ENCODE assay signal across 24 cellular contexts in the genomic region with DNA sequence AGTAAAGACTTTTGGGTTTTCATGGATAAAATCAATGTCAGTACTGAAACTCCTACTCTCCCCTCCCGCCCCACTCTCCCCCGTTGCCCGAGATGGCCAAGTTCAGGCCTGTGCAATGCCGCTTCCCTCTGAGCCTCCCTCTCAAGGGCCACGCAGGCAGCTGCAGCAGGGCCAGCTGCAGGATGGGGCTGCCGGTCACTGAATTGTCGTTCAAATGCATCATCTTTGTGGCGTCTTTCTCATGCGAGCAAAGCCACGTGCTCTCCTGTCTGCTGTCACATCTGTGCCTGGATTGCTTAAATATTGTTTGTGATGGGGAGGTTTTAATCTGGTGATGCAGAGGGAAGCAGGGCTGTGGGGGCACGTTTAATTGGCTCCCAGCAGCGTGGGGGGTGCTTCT. TPM values are rescaled to one million over a fixed set of nuclear protein-coding genes. Genes with fewer than 3 reads are reported as not detected.
DNase-seq lines count a peak whose midpoint lies in the region; ATAC-seq and TF ChIP-seq lines count a peak whose summit lies in the region.
"Had no signal": no experiment of that assay in that cellular context is flagged by ENCODE, and none has a peak within 500 bp of the region (broad histone marks: within the 10 kb centered on the region; RNA-seq: fewer than 3 reads in every experiment).

No MANE protein-coding gene starts in this region.

- peak overlapping the region; percentile 34 for H3K18ac ChIP-seq in neuronal stem cell (ENCODE audit: low read length)

- H3K4me3 ChIP-seq in cardiac muscle cell, result no peak overlapping the region
- no peak overlapping the region for H3K4me3 ChIP-seq in left ventricle myocardium inferior
- no peak overlapping the region for H3K4me3 ChIP-seq in dorsolateral prefrontal cortex
- no peak overlapping the region for H3K4me3 ChIP-seq in neuronal stem cell (ENCODE audit: low read length in 2 of 2)
- H3K4me3 ChIP-seq in gastrocnemius medialis, result no peak overlapping the region
- no peak overlapping the region for H3K4me3 ChIP-seq in effector memory CD4-positive, alpha-beta T cell (ENCODE audit: insufficient read depth, low read depth, low read length, poor library complexity, severe bottlenecking)
- H3K4me3 ChIP-seq: heart left ventricle, ovary, stomach had no signal

- no peak overlapping the region for H2AFZ ChIP-seq in neuronal stem cell (ENCODE audit: low read length)

- no peak overlapping the region for H3K4ac ChIP-seq in neuronal stem cell (ENCODE audit: low read length)

- ATAC-seq in gastrocnemius medialis, result no peak
- ATAC-seq: heart left ventricle had no signal

- H3K79me1 ChIP-seq in neuronal stem cell (ENCODE audit: low read depth, low read length), result no peaks in the 10 kb centered on the region

- H3K23ac ChIP-seq in neuronal stem cell (ENCODE audit: low read depth, low read length, poor library complexity), result no peak overlapping the region

- H4K8ac ChIP-seq in neuronal stem cell (ENCODE audit: low read depth, low read length), result no peak overlapping the region

- no peaks in the 10 kb centered on the region for H3K9me3 ChIP-seq in cardiac muscle cell (ENCODE audit: low read depth)
- H3K9me3 ChIP-seq in left ventricle myocardium inferior (replicated peaks), result no peaks in the 10 kb centered on the region
- H3K9me3 ChIP-seq in neuronal stem cell (replicated peaks in 1 of 2; ENCODE audit: control insufficient read depth in 2 of 2, insufficient read depth in 1 of 2, low read depth in 1 of 2, low read length in 2 of 2), result no peaks in the 10 kb centered on the region
- no peaks in the 10 kb centered on the region for H3K9me3 ChIP-seq in gastrocnemius medialis
- H3K9me3 ChIP-seq in effector memory CD4-positive, alpha-beta T cell (ENCODE audit: control insufficient read depth, low read length), result no peaks in the 10 kb centered on the region
- H3K9me3 ChIP-seq: heart left ventricle, ovary, stomach had no signal

- intact Hi-C loops in left ventricle myocardium inferior (cut with micrococcal nuclease), result no loop called here
- intact Hi-C loops in dorsolateral prefrontal cortex (cut with DNase I), result no loop called here
- intact Hi-C loops in gastrocnemius medialis (cut with DNase I; ENCODE audit: low total_unique reads), result no loop called here

- no peak overlapping the region for H3K9ac ChIP-seq in neuronal stem cell (ENCODE audit: low read depth, low read length, poor library complexity)

- TF ChIP-seq CTCF in cardiac muscle cell (IDR thresholded peaks at IDR 0.05; ENCODE audit: low read depth, low read length), result no peak
- TF ChIP-seq CTCF in left ventricle myocardium inferior (IDR thresholded peaks at IDR 0.05; ENCODE audit: borderline replicate concordance), result no peak
- peak in 1 of 56 donors; percentile 10 for TF ChIP-seq CTCF in dorsolateral prefrontal cortex (IDR thresholded peaks at IDR 0.05 in 54 of 56, conservative IDR thresholded peaks at IDR 0.05 in 2 of 56; ENCODE audit: low read depth in 1 of 56, partially characterized antibody in 56 of 56)
- TF ChIP-seq CTCF in gastrocnemius medialis (IDR thresholded peaks at IDR 0.05 in 4 of 5, conservative IDR thresholded peaks at IDR 0.05 in 1 of 5), result no peak

- H4K91ac ChIP-seq in neuronal stem cell (ENCODE audit: low read depth, low read length, poor library complexity), result no peak overlapping the region

- no peak overlapping the region for H2BK15ac ChIP-seq in neuronal stem cell (ENCODE audit: low read length)

- H2BK12ac ChIP-seq in neuronal stem cell (ENCODE audit: low read length), result no peak overlapping the region

- no peak for TF ChIP-seq POLR2A in gastrocnemius medialis (IDR thresholded peaks at IDR 0.05)

- no peak overlapping the region for H2BK5ac ChIP-seq in neuronal stem cell (ENCODE audit: low read length)

- no peak overlapping the region for H3K14ac ChIP-seq in neuronal stem cell (ENCODE audit: low read length)

- no peaks in the 10 kb centered on the region for H3K36me3 ChIP-seq in cardiac muscle cell
- H3K36me3 ChIP-seq in left ventricle myocardium inferior, result no peaks in the 10 kb centered on the region
- H3K36me3 ChIP-seq in neuronal stem cell (replicated peaks in 1 of 2; ENCODE audit: control insufficient read depth in 2 of 2, insufficient read depth in 2 of 2, low read length in 2 of 2), result no peaks in the 10 kb centered on the region
- H3K36me3 ChIP-seq in gastrocnemius medialis, result no peaks in the 10 kb centered on the region
- H3K36me3 ChIP-seq in effector memory CD4-positive, alpha-beta T cell (ENCODE audit: control insufficient read depth, insufficient read depth, low read length), result no peaks in the 10 kb centered on the region
- H3K36me3 ChIP-seq: heart left ventricle, ovary, stomach, WERI-Rb-1 had no signal

- H2BK120ac ChIP-seq in neuronal stem cell (ENCODE audit: low read depth, low read length), result no peak overlapping the region

- no CpG with 5 or more reads among the region's 12 CpGs for WGBS in neuronal stem cell (ENCODE audit: extremely low coverage in 2 of 2, insufficient read length in 2 of 2, insufficient replicate concordance in 1 of 2), 2 donors

- in situ Hi-C loops in gastrocnemius medialis (cut with MboI; ENCODE audit: low sequenced_read_pairs in 4 of 4), result no loop called here

- peak overlapping the region; percentile 9 for H2AK5ac ChIP-seq in neuronal stem cell (ENCODE audit: low read depth, low read length)

- no peak overlapping the region for H3K4me2 ChIP-seq in neuronal stem cell (ENCODE audit: insufficient read depth, low read length, poor library complexity, severe bottlenecking)

- peak overlapping the region; percentile 94 for H3K27ac ChIP-seq in cardiac muscle cell
- no peak overlapping the region for H3K27ac ChIP-seq in left ventricle myocardium inferior (replicated peaks)
- peak overlapping the region in 31 of 59 donors; percentile 3 to 73 (median 52) for H3K27ac ChIP-seq in dorsolateral prefrontal cortex
- no peak overlapping the region for H3K27ac ChIP-seq in neuronal stem cell (replicated peaks; ENCODE audit: low read length)
- H3K27ac ChIP-seq in gastrocnemius medialis, result no peak overlapping the region
- no peak overlapping the region for H3K27ac ChIP-seq in effector memory CD4-positive, alpha-beta T cell (ENCODE audit: insufficient read depth, low read length, poor library complexity, severe bottlenecking)
- H3K27ac ChIP-seq: heart left ventricle, ovary, WERI-Rb-1 had no signal

- DNase-seq in cardiac muscle cell (ENCODE audit: low read depth in 1 of 2, low spot score in 1 of 2) (peak in 1 of 2 donors; percentile 30), left ventricle myocardium inferior (no peak), dorsolateral prefrontal cortex (peak in 6 of 10 donors; percentile 33 to 62 (median 50)), neuronal stem cell (ENCODE audit: low spot score) (no peak), gastrocnemius medialis (no peak), NCI-H526 (lab: John Stamatoyannopoulos, UW) (no peak)
- no peak for DNase-seq in effector memory CD4-positive, alpha-beta T cell
- no peak for DNase-seq in stimulated activated CD4-positive, alpha-beta T cell treated with anti-CD3 and anti-CD28 coated beads, Interleukin-4, amount 100 ng/mL, for 4 hours
- DNase-seq: activated CD4-positive, alpha-beta T cell treated with anti-CD3 and anti-CD28 coated beads, Interleukin-2, amount 50 U/mL, for 48 hours; activated naive CD4-positive, alpha-beta T cell; heart left ventricle; HFFc6; immature natural killer cell; KBM-7; NCI-H2029 treated with DMSO at 0.1 percent for 48 hours; NCI-H69; OCI-M1; ovary; Right ventricle myocardium superior; small intestine; stimulated activated CD4-positive, alpha-beta T cell treated with anti-CD3 and anti-CD28 coated beads, Interleukin-2, amount 100 ng/mL, for 48 hours; WERI-Rb-1 had no signal

- peaks cover 55% of the 10 kb centered on the region for H3K4me1 ChIP-seq in cardiac muscle cell (ENCODE audit: low read depth)
- H3K4me1 ChIP-seq in left ventricle myocardium inferior, result peaks cover 41% of the 10 kb centered on the region
- peaks cover 0 to 17% of the 10 kb centered on the region in 2 donors for H3K4me1 ChIP-seq in neuronal stem cell (ENCODE audit: control insufficient read depth in 2 of 2, insufficient read depth in 1 of 2, low read depth in 1 of 2, low read length in 2 of 2)
- H3K4me1 ChIP-seq in gastrocnemius medialis, result peaks cover 29% of the 10 kb centered on the region in 2 donors
- H3K4me1 ChIP-seq in effector memory CD4-positive, alpha-beta T cell (ENCODE audit: control insufficient read depth, insufficient read depth, low read length, poor library complexity, severe bottlenecking), result no peaks in the 10 kb centered on the region

- H3K27me3 ChIP-seq in cardiac muscle cell, result no peaks in the 10 kb centered on the region
- peaks cover 13% of the 10 kb centered on the region for H3K27me3 ChIP-seq in left ventricle myocardium inferior (ENCODE audit: low read depth)
- no peaks in the 10 kb centered on the region for H3K27me3 ChIP-seq in dorsolateral prefrontal cortex
- peaks cover 0 to 27% (median 0%) of the 10 kb centered on the region in 3 experiments for H3K27me3 ChIP-seq in neuronal stem cell (ENCODE audit: control insufficient read depth in 3 of 3, insufficient read depth in 3 of 3, low read depth in 1 of 3, low read length in 3 of 3)
- no peaks in the 10 kb centered on the region for H3K27me3 ChIP-seq in gastrocnemius medialis
- no peaks in the 10 kb centered on the region for H3K27me3 ChIP-seq in effector memory CD4-positive, alpha-beta T cell (replicated peaks; ENCODE audit: control insufficient read depth, insufficient read depth, low read length, poor library complexity, severe bottlenecking)
- H3K27me3 ChIP-seq: ovary, stomach had no signal

RNA-seq across cellular contexts. Expression of a gene that starts 26.6 kb away (rescaled TPM):
- total RNA-seq in cardiac muscle cell, result 26.1 and 33.4 TPM in 2 replicates
- 11.8 and 16.5 TPM in 2 replicates for polyA plus RNA-seq in cardiac muscle cell
- total RNA-seq in left ventricle myocardium inferior, result 0.22 TPM
- 1 to 10 TPM in 89 of 120 experiments, under 1 TPM in 31; 0.18 to 7.1 (median 1.4) TPM for total RNA-seq in dorsolateral prefrontal cortex
- polyA plus RNA-seq in neuronal stem cell (2013, experiment 1 of 2), result 77.7 TPM
- polyA plus RNA-seq in neuronal stem cell (2013, experiment 2 of 2), result 77.2 TPM
- 10 to 100 TPM in 1 of 4 donors, 1 to 10 TPM in 3; 2.8 to 19.3 (median 3.2) TPM for total RNA-seq in gastrocnemius medialis
- total RNA-seq: HFFc6 had no signal
- polyA plus RNA-seq: immature natural killer cell, liver had no signal

Comparison
In these comparisons a context has a peak if more than half of its experiments do, and no peak if none do; other contexts are left out.
1. H3K27ac ChIP-seq: peak in cardiac muscle cell (single experiment) and dorsolateral prefrontal cortex (31 of 59); none in left ventricle myocardium inferior (single experiment), neuronal stem cell (single experiment), gastrocnemius medialis (0 of 4) and effector memory CD4-positive, alpha-beta T cell (single experiment).
2. DNase-seq: peak in dorsolateral prefrontal cortex (6 of 10); none in left ventricle myocardium inferior (single experiment), neuronal stem cell (single experiment), gastrocnemius medialis (0 of 2), NCI-H526 (0 of 2), effector memory CD4-positive, alpha-beta T cell (0 of 3) and stimulated activated CD4-positive, alpha-beta T cell treated with anti-CD3 and anti-CD28 coated beads, Interleukin-4, amount 100 ng/mL, for 4 hours (0 of 2).